In the genomic region with DNA sequence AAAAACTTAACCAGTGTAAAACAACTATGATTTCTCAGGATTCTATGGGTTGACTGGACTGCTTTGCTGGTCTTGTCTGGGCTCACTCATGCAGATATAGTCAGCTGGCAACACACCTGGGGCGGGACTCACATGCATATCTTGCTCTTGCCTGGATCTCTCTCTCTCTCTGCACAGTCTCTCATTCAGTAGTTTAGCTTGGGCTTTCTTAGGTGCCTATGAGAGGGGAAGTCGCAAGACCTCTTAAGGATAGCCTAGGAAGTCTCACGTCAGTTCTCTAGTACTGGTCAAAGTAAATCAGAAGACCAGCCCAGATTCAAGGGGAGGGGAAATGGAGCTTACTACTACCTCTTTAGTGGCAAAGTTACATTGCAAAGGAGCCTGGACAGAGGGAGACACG, we compare ENCODE assay signal across 13 cellular contexts. TPM values are rescaled to one million over a fixed set of nuclear protein-coding genes. Genes with fewer than 3 reads are reported as not detected.
DNase-seq lines count a peak whose midpoint lies in the region; ATAC-seq, FAIRE-seq and TF ChIP-seq lines count a peak whose summit lies in the region.
"Had no signal": no experiment of that assay in that cellular context is flagged by ENCODE, and none has a peak within 500 bp of the region (broad histone marks: within the 10 kb centered on the region; RNA-seq: fewer than 3 reads in every experiment).

No MANE protein-coding gene starts in this region.

- SMC1A ChIA-PET in GM12878 (lab: Charles Lee; ENCODE audit: uncharacterized antibody, unreplicated experiment), result interaction anchor here (0.6 to 4.3 kb wide), 20 partner anchors 8 to 246 kb away, joined by 3 to 33 read pairs (median 4); a partner anchor contains a TSS

- TF ChIP-seq RAD21 in GM12878 (IDR thresholded peaks at IDR 0.05; ENCODE audit: insufficient read depth, low read depth, low read length), result no peak

- RAD21 ChIA-PET in GM12878 (lab: Charles Lee; ENCODE audit: unreplicated experiment), result interaction anchor here (0.6 to 4.4 kb wide), 8 partner anchors 9 to 244 kb away, joined by 3 to 68 read pairs (median 4); a partner anchor contains a TSS

- FAIRE-seq in GM12878 (lab: Jason Lieb, UNC), result no peak
- FAIRE-seq: GM12891, TTC549 had no signal

- TF ChIP-seq POLR2A in GM12878 (IDR thresholded peaks at IDR 0.05; ENCODE audit: low read depth, low read length), result no peak

- H2AFZ ChIP-seq in Loucy (ENCODE audit: low read length) (no peak overlapping the region), GM12878 (ENCODE audit: control insufficient read depth, low read depth, low read length) (no peak overlapping the region)

- no peak for TF ChIP-seq EP300 in GM12878 (IDR thresholded peaks at IDR 0.05; ENCODE audit: borderline replicate concordance in 1 of 2, control insufficient read depth in 1 of 2, low read depth in 2 of 2, low read length in 2 of 2)

- H4K20me1 ChIP-seq in Loucy (ENCODE audit: insufficient read depth, low read length, poor library complexity, severe bottlenecking) (peaks cover 18% of the 10 kb centered on the region), GM12878 (ENCODE audit: control insufficient read depth, insufficient read depth) (no peaks in the 10 kb centered on the region)

- in situ Hi-C loops in GM12878 (cut with MboI), result no loop called here

- no peaks in the 10 kb centered on the region for H3K9me2 ChIP-seq in Loucy (replicated peaks; ENCODE audit: low read depth, low read length)

- H3K36me3 Mint-ChIP-seq in CD4-positive, alpha-beta T cell (ENCODE audit: low read depth), result peaks cover 21% of the 10 kb centered on the region

- CTCF ChIA-PET in CD4-positive, alpha-beta T cell (lab: Charles Lee), result interaction anchor here (0.6 to 3.5 kb wide), 3 partner anchors 24 to 220 kb away, joined by 3 to 10 read pairs (median 3); a partner anchor contains a TSS
- CTCF ChIA-PET in GM12878 (lab: Yijun Ruan, JAX), result interaction anchor here (0.6 to 4.3 kb wide), 13 partner anchors 10 to 670 kb away, joined by 3 to 20 read pairs (median 4); a partner anchor contains a TSS

- H3K9me3 Mint-ChIP-seq in CD4-positive, alpha-beta T cell, result no peaks in the 10 kb centered on the region

- intact Hi-C loops in CD4-positive, alpha-beta T cell (cut with DNase I, micrococcal nuclease), result loop anchor here in 1 of 2 experiments (5.0 to 10.0 kb wide), 3 partner anchors 605 to 1548 kb away; a partner anchor contains a TSS
- intact Hi-C loops in GM12878 (cut with micrococcal nuclease; ENCODE audit: unreplicated experiment) (loop anchor here (10.0 kb wide), 2 partner anchors 418 to 662 kb away; a partner anchor contains a TSS), left colon (cut with DNase I, micrococcal nuclease) (no loop called here)

- H3K36me3 ChIP-seq in Loucy (ENCODE audit: insufficient read depth, low read length) (no peaks in the 10 kb centered on the region), GM12878 (ENCODE audit: control insufficient read depth in 2 of 2, insufficient read depth in 2 of 2, low read length in 1 of 2) (no peaks in the 10 kb centered on the region), muscle layer of colon (ENCODE audit: insufficient read depth, low read length) (no peaks in the 10 kb centered on the region)
- H3K36me3 ChIP-seq: ovary had no signal

- no peak for TF ChIP-seq CTCF in CD4-positive, alpha-beta T cell (IDR thresholded peaks at IDR 0.05)
- TF ChIP-seq CTCF in Loucy (conservative IDR thresholded peaks at IDR 0.05; ENCODE audit: low read length) (no peak), GM12878 (IDR thresholded peaks at IDR 0.05 in 2 of 3, conservative IDR thresholded peaks at IDR 0.05 in 1 of 3; ENCODE audit: control insufficient read depth in 2 of 3, extremely low read depth in 1 of 3, insufficient read depth in 1 of 3, low read depth in 3 of 3, low read length in 3 of 3) (no peak)

- no peaks in the 10 kb centered on the region for H3K27me3 ChIP-seq in CD4-positive, alpha-beta T cell (ENCODE audit: control insufficient read depth, insufficient read depth, low read length)
- H3K27me3 ChIP-seq in Loucy (ENCODE audit: insufficient read depth, low read length, poor library complexity, severe bottlenecking), result no peaks in the 10 kb centered on the region
- H3K27me3 ChIP-seq in GM12878 (replicated peaks in 1 of 2; ENCODE audit: control insufficient read depth in 2 of 2, insufficient read depth in 2 of 2, low read length in 1 of 2), result no peaks in the 10 kb centered on the region
- no peaks in the 10 kb centered on the region for H3K27me3 ChIP-seq in muscle layer of colon (ENCODE audit: control insufficient read depth in 1 of 2, insufficient read depth in 2 of 2, low read length in 2 of 2)
- H3K27me3 ChIP-seq: ovary had no signal

- peaks cover 2% of the 10 kb centered on the region; the same call in 1 of the 2 replicates for H3F3A ChIP-seq in Loucy (ENCODE audit: low read depth)

- no peak for ATAC-seq in CD4-positive, alpha-beta T cell (ENCODE audit: poor library complexity)
- ATAC-seq in GM12878 (no peak), left colon (no peak)

- H3K4me1 ChIP-seq in Loucy (ENCODE audit: insufficient read depth, low read length, poor library complexity, severe bottlenecking) (peaks cover 41% of the 10 kb centered on the region), GM12878 (ENCODE audit: control insufficient read depth, insufficient read depth, low read length) (peaks cover 6% of the 10 kb centered on the region), muscle layer of colon (ENCODE audit: insufficient read depth, low read length) (peaks cover 17% of the 10 kb centered on the region)

- POLR2A ChIA-PET in CD4-positive, alpha-beta T cell (lab: Charles Lee), result interaction anchor here (1.0 to 4.4 kb wide), 2 partner anchors 25 to 419 kb away, joined by 3 to 156 read pairs; a partner anchor contains a TSS
- POLR2A ChIA-PET in GM12878 (lab: Charles Lee), result interaction anchor here (1.7 kb wide), 1 partner anchor 28 kb away, joined by 5 read pairs; no protein-coding TSS in a partner anchor

- peaks cover 64% of the 10 kb centered on the region for H3K79me2 ChIP-seq in Loucy (ENCODE audit: insufficient read depth, low read length)
- H3K79me2 ChIP-seq in GM12878 (ENCODE audit: control insufficient read depth, insufficient read depth, low read length), result peaks cover 44% of the 10 kb centered on the region

- peak overlapping the region; percentile 79 for H3K4me2 ChIP-seq in Loucy (ENCODE audit: low read depth, low read length, poor library complexity, severe bottlenecking)
- peak overlapping the region; percentile 91 for H3K4me2 ChIP-seq in GM12878 (ENCODE audit: control insufficient read depth, insufficient read depth)

- H3K9ac ChIP-seq in Loucy (ENCODE audit: low read depth, low read length, poor library complexity, severe bottlenecking) (peak overlapping the region; percentile 80), GM12878 (ENCODE audit: control insufficient read depth, insufficient read depth, low read length) (peak overlapping the region; percentile 14; the same call in 1 of the 2 replicates), muscle layer of colon (ENCODE audit: low read length) (peak overlapping the region; percentile 10)

- H3K4me3 ChIP-seq in Loucy (ENCODE audit: low read length, poor library complexity, severe bottlenecking) (peak overlapping the region; percentile 76), GM12878 (peak overlapping the region; percentile 29), muscle layer of colon (ENCODE audit: low read depth in 1 of 2, low read length in 2 of 2) (peak overlapping the region in 1 of 2 donors; percentile 39)

- BruUV-seq in GM12878 (replicated peaks; lab: Mats Ljungman, UMichigan), result no TSS peak

- 90% methylated on average over 4 of the region's 4 CpGs for WGBS in GM12878 (ENCODE audit: insufficient coverage, insufficient replicate concordance, low lambda C conversion rate, missing lambda C conversion rate)

- no peak overlapping the region for H3K27ac ChIP-seq in CD4-positive, alpha-beta T cell (ENCODE audit: low read depth, low read length)
- H3K27ac ChIP-seq in GM12878 (ENCODE audit: control insufficient read depth, insufficient read depth) (no peak overlapping the region), muscle layer of colon (ENCODE audit: low read depth, low read length) (peak overlapping the region; percentile 14)
- H3K27ac ChIP-seq: ovary had no signal

- H3K27me3 Mint-ChIP-seq in CD4-positive, alpha-beta T cell, result no peaks in the 10 kb centered on the region

- peak overlapping the region; percentile 90 for H3K27ac Mint-ChIP-seq in CD4-positive, alpha-beta T cell

- H3K9me3 ChIP-seq in CD4-positive, alpha-beta T cell (ENCODE audit: control insufficient read depth, low read length), result no peaks in the 10 kb centered on the region
- H3K9me3 ChIP-seq in Loucy (ENCODE audit: insufficient read depth, low read depth, low read length) (no peaks in the 10 kb centered on the region), GM12878 (replicated peaks; ENCODE audit: control insufficient read depth, insufficient read depth, low read length) (no peaks in the 10 kb centered on the region), muscle layer of colon (ENCODE audit: low read length) (no peaks in the 10 kb centered on the region)
- H3K9me3 ChIP-seq: ovary had no signal

- no peak for DNase-seq in CD4-positive, alpha-beta T cell
- DNase-seq in GM12878 (ENCODE audit: low read depth, low spot score) (no peak), HPDE6-E6E7 (ENCODE audit: extremely low spot score) (no peak), foreskin melanocyte (no peak), amygdala (lab: John Stamatoyannopoulos, UW) (no peak), left colon (no peak)
- DNase-seq: Calu3, NCI-H1436 treated with DMSO at 0.1 percent for 48 hours, ovary had no signal

- H3K4me1 Mint-ChIP-seq in CD4-positive, alpha-beta T cell (ENCODE audit: low read depth), result peaks cover 51% of the 10 kb centered on the region

- peak overlapping the region; percentile 99 for H3K4me3 Mint-ChIP-seq in CD4-positive, alpha-beta T cell

RNA-seq across cellular contexts. Expression of a gene that starts 2.0 kb away (rescaled TPM):
- total RNA-seq in CD4-positive, alpha-beta T cell, result 10 to 100 TPM; 26.0 to 27.6 TPM
- total RNA-seq in GM12878 (2013; cell fraction: nucleolus; rRNA removed), result 21.9 and 26.4 TPM in 2 replicates
- 54.6 and 65.1 TPM in 2 replicates for total RNA-seq in GM12878 (2014; rRNA removed)
- 59.6 and 63.4 TPM in 2 replicates for total RNA-seq in GM12878 (2014; rRNA removed; fragmentation: Illumina TruSeq; extraction: Trizol)
- total RNA-seq in GM12878 (2021), result 34.2 and 35.5 TPM in 2 replicates
- polyA plus RNA-seq in GM12878 (2011; ENCODE audit: low read depth), result 32.4 TPM
- polyA plus RNA-seq in GM12878 (2011; rRNA removed), result 55.2 and 76.7 TPM in 2 replicates
- polyA plus RNA-seq in GM12878 (2011; cell fraction: cytosol; rRNA removed), result 38.9 and 59.8 TPM in 2 replicates
- 27.6 and 32.8 TPM in 2 replicates for polyA plus RNA-seq in GM12878 (2011; cell fraction: nucleus; rRNA removed)
- 37.5 and 45.6 TPM in 2 replicates for polyA plus RNA-seq in GM12878 (2012)
- 73.8 and 95.4 TPM in 2 replicates for polyA plus RNA-seq in GM12878 (2014; fragmentation: Illumina TruSeq; extraction: Trizol)
- 100 to 1,000 TPM; 112 to 159 TPM for polyA plus RNA-seq in GM12878 (2014; fragmentation: Nextera tagmentation; extraction: Ambion mirVana)
- polyA plus RNA-seq in GM12878 (2014; rRNA removed), result 45.2 and 59.6 TPM in 2 replicates
- polyA plus RNA-seq in GM12878 (2016; fragmentation: Nextera tagmentation; extraction: Ambion mirVana), result 10 to 100 TPM; 79.9 to 89.3 TPM
- 35.3 and 55.5 TPM in 2 replicates for polyA minus RNA-seq in GM12878 (2011; rRNA and poly(A)+ RNA removed)
- polyA minus RNA-seq in GM12878 (2011; cell fraction: cytosol; rRNA and poly(A)+ RNA removed), result 7.6 and 10.0 TPM in 2 replicates
- 10.5 and 20.9 TPM in 2 replicates for polyA minus RNA-seq in GM12878 (2011; cell fraction: nucleus; rRNA and poly(A)+ RNA removed)
- 10 to 100 TPM; 22.9 to 23.7 TPM for total RNA-seq in left colon

RNA-seq across cellular contexts. Expression of a gene that starts 26.4 kb away (rescaled TPM):
- total RNA-seq in CD4-positive, alpha-beta T cell, result 10 to 100 TPM; 11.0 to 12.1 TPM
- total RNA-seq in GM12878 (2013; cell fraction: nucleolus; rRNA removed), result 20.8 and 21.2 TPM in 2 replicates
- total RNA-seq in GM12878 (2014; rRNA removed), result 16.3 and 18.6 TPM in 2 replicates
- 17.3 and 19.0 TPM in 2 replicates for total RNA-seq in GM12878 (2014; rRNA removed; fragmentation: Illumina TruSeq; extraction: Trizol)
- total RNA-seq in GM12878 (2021), result 13.1 and 14.5 TPM in 2 replicates
- 1.7 TPM for polyA plus RNA-seq in GM12878 (2011; ENCODE audit: low read depth)
- 20.4 and 24.2 TPM in 2 replicates for polyA plus RNA-seq in GM12878 (2011; rRNA removed)
- 12.2 and 14.1 TPM in 2 replicates for polyA plus RNA-seq in GM12878 (2011; cell fraction: cytosol; rRNA removed)
- polyA plus RNA-seq in GM12878 (2011; cell fraction: nucleus; rRNA removed), result 7.6 and 8.2 TPM in 2 replicates
- 3.2 and 5.3 TPM in 2 replicates for polyA plus RNA-seq in GM12878 (2012)
- 13.9 and 16.1 TPM in 2 replicates for polyA plus RNA-seq in GM12878 (2014; fragmentation: Illumina TruSeq; extraction: Trizol)
- 1 to 10 TPM; 1.5 to 2.0 TPM for polyA plus RNA-seq in GM12878 (2014; fragmentation: Nextera tagmentation; extraction: Ambion mirVana)
- polyA plus RNA-seq in GM12878 (2014; rRNA removed), result 7.8 and 8.8 TPM in 2 replicates
- polyA plus RNA-seq in GM12878 (2016; fragmentation: Nextera tagmentation; extraction: Ambion mirVana), result 10 to 100 TPM in 1 of 2 experiments, 1 to 10 TPM in 1; 9.6 to 10.5 TPM
- 49.2 and 64.7 TPM in 2 replicates for polyA minus RNA-seq in GM12878 (2011; rRNA and poly(A)+ RNA removed)
- 14.7 and 17.7 TPM in 2 replicates for polyA minus RNA-seq in GM12878 (2011; cell fraction: cytosol; rRNA and poly(A)+ RNA removed)
- 14.6 and 22.1 TPM in 2 replicates for polyA minus RNA-seq in GM12878 (2011; cell fraction: nucleus; rRNA and poly(A)+ RNA removed)
- 10 to 100 TPM; 13.5 to 15.6 TPM for total RNA-seq in left colon

Comparison
In these comparisons a context has a peak if more than half of its experiments do, and no peak if none do; other contexts are left out.
1. H3K9ac ChIP-seq: peak in every context shown above with its lines; median percentile 80 in Loucy; 14 in GM12878; 10 in muscle layer of colon.